In the genomic region with DNA sequence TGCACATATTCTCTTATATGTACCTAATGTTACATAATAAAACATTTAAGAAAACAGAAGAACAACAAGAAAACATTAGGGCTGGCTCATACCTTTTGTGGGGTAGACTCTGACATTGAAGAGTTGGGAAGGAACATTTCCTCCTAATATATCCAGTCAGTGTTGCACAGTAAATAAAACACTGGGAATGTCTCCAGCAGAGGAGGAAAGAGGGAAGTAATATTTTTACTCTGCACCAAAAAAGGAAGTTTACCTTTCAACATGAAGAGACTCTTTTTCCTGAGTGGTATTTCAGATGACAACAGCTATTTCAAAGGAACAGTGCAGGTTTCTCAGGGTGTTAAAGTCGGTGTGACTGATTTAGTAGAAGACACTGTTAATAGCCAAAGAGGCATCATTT, we compare ENCODE assay signal across 19 cellular contexts. TPM values are rescaled to one million over a fixed set of nuclear protein-coding genes. Genes with fewer than 3 reads are reported as not detected.
A peak's percentile ranks its signal among the peaks of the same experiment; 100 is the strongest.
DNase-seq lines count a peak whose midpoint lies in the region; ATAC-seq and TF ChIP-seq lines count a peak whose summit lies in the region.
"Had no signal": no experiment of that assay in that cellular context is flagged by ENCODE, and none has a peak within 500 bp of the region (broad histone marks: within the 10 kb centered on the region; RNA-seq: fewer than 3 reads in every experiment).

No MANE protein-coding gene starts in this region.

- peak overlapping the region; percentile 14 for H3K27ac Mint-ChIP-seq in central memory CD8-positive, alpha-beta T cell (ENCODE audit: low read depth)
- peak overlapping the region; percentile 92 for H3K27ac Mint-ChIP-seq in nephron progenitor cell
- no peak overlapping the region for H3K27ac Mint-ChIP-seq in activated T-helper 1 cell treated with anti-CD3 and anti-CD28 coated beads, Interleukin-12 subunit alpha, Interleukin-12 subunit beta, Interleukin-2, Interleukin-4 antibody, amounts not matched to agents 30 ng/mL and 10 ng/mL and 1 ng/mL, durations not matched to agents 14 hours and 24 hours and 36 hours
- H3K27ac Mint-ChIP-seq: activated naive CD8-positive, alpha-beta T cell treated with anti-CD3 and anti-CD28 coated beads, Interleukin-2, amount 50 U/mL, for 24 hours; natural killer cell had no signal

- no peak for ATAC-seq in left ventricle myocardium superior
- no peak for ATAC-seq in central memory CD8-positive, alpha-beta T cell (replicated peaks; ENCODE audit: extremely low read depth, poor library complexity, severe bottlenecking)
- peak; percentile 53 for ATAC-seq in upper lobe of right lung
- no peak for ATAC-seq in GM19328 (IDR thresholded peaks at IDR 0.05; ENCODE audit: unreplicated experiment)
- no peak for ATAC-seq in HG02885 (IDR thresholded peaks at IDR 0.05; ENCODE audit: poor library complexity, unreplicated experiment)
- ATAC-seq: activated naive CD8-positive, alpha-beta T cell treated with anti-CD3 and anti-CD28 coated beads, Interleukin-2, amount 50 U/mL, for 24 hours; HCT116; natural killer cell had no signal

- H3K27ac ChIP-seq in right atrium auricular region = peak overlapping the region; percentile 80 to 89
- peak overlapping the region; percentile 62 for H3K27ac ChIP-seq in upper lobe of right lung

- H3K36me3 Mint-ChIP-seq in central memory CD8-positive, alpha-beta T cell (ENCODE audit: insufficient read depth) = peaks cover 4% of the 10 kb centered on the region
- peaks cover 5% of the 10 kb centered on the region for H3K36me3 Mint-ChIP-seq in nephron progenitor cell (ENCODE audit: low read depth)
- H3K36me3 Mint-ChIP-seq in activated T-helper 1 cell treated with anti-CD3 and anti-CD28 coated beads, Interleukin-12 subunit alpha, Interleukin-12 subunit beta, Interleukin-2, Interleukin-4 antibody, amounts not matched to agents 30 ng/mL and 10 ng/mL and 1 ng/mL, durations not matched to agents 14 hours and 24 hours and 36 hours (ENCODE audit: low read depth) = no peaks in the 10 kb centered on the region
- H3K36me3 Mint-ChIP-seq: natural killer cell had no signal

- H3K4me3 Mint-ChIP-seq in central memory CD8-positive, alpha-beta T cell = no peak overlapping the region
- no peak overlapping the region for H3K4me3 Mint-ChIP-seq in nephron progenitor cell
- no peak overlapping the region for H3K4me3 Mint-ChIP-seq in activated T-helper 1 cell treated with anti-CD3 and anti-CD28 coated beads, Interleukin-12 subunit alpha, Interleukin-12 subunit beta, Interleukin-2, Interleukin-4 antibody, amounts not matched to agents 30 ng/mL and 10 ng/mL and 1 ng/mL, durations not matched to agents 14 hours and 24 hours and 36 hours
- H3K4me3 Mint-ChIP-seq: activated naive CD8-positive, alpha-beta T cell treated with anti-CD3 and anti-CD28 coated beads, Interleukin-2, amount 50 U/mL, for 24 hours; natural killer cell had no signal

- no peak overlapping the region for H3K4me3 ChIP-seq in right atrium auricular region
- no peak overlapping the region for H3K4me3 ChIP-seq in upper lobe of right lung

- no peaks in the 10 kb centered on the region for H3K27me3 ChIP-seq in right atrium auricular region
- H3K27me3 ChIP-seq in upper lobe of right lung = no peaks in the 10 kb centered on the region

- intact Hi-C loops in left ventricle myocardium superior (cut with micrococcal nuclease) (no loop called here), upper lobe of right lung (cut with DNase I) (no loop called here)
- intact Hi-C loops in activated T-helper 1 cell treated with anti-CD3 and anti-CD28 coated beads, Interleukin-12 subunit alpha, Interleukin-12 subunit beta, Interleukin-2, Interleukin-4 antibody, amounts not matched to agents 30 ng/mL and 10 ng/mL and 1 ng/mL, durations not matched to agents 14 hours and 24 hours and 36 hours (cut with micrococcal nuclease) = no loop called here

- H3K36me3 ChIP-seq in right atrium auricular region (no peaks in the 10 kb centered on the region), upper lobe of right lung (no peaks in the 10 kb centered on the region)

- DNase-seq in right atrium auricular region (ENCODE audit: low spot score) (no peak), left ventricle myocardium superior (no peak), nephron progenitor cell (no peak), upper lobe of right lung (no peak)
- no peak for DNase-seq in central memory CD8-positive, alpha-beta T cell (ENCODE audit: low spot score in 2 of 2)
- DNase-seq in activated T-helper 1 cell treated with anti-CD3 and anti-CD28 coated beads, Interleukin-12 subunit alpha, Interleukin-12 subunit beta, Interleukin-2, Interleukin-4 antibody, amounts not matched to agents 30 ng/mL and 10 ng/mL and 1 ng/mL, durations not matched to agents 14 hours and 24 hours and 36 hours (ENCODE audit: low spot score) = no peak
- DNase-seq: activated CD4-positive, alpha-beta T cell treated with anti-CD3 and anti-CD28 coated beads for 48 hours; activated naive CD8-positive, alpha-beta T cell treated with anti-CD3 and anti-CD28 coated beads, Interleukin-2, amount 50 U/mL, for 24 hours; DMS53; head of caudate nucleus; kidney glomerular epithelial cell; natural killer cell; NCI-H2081 treated with DMSO at 0.1 percent for 48 hours; NCI-H69; stimulated activated naive CD4-positive, alpha-beta T cell; T-helper 2 cell had no signal

- H3K9me3 Mint-ChIP-seq in central memory CD8-positive, alpha-beta T cell = no peaks in the 10 kb centered on the region
- H3K9me3 Mint-ChIP-seq in nephron progenitor cell = no peaks in the 10 kb centered on the region
- H3K9me3 Mint-ChIP-seq in activated T-helper 1 cell treated with anti-CD3 and anti-CD28 coated beads, Interleukin-12 subunit alpha, Interleukin-12 subunit beta, Interleukin-2, Interleukin-4 antibody, amounts not matched to agents 30 ng/mL and 10 ng/mL and 1 ng/mL, durations not matched to agents 14 hours and 24 hours and 36 hours = no peaks in the 10 kb centered on the region
- H3K9me3 Mint-ChIP-seq: activated naive CD8-positive, alpha-beta T cell treated with anti-CD3 and anti-CD28 coated beads, Interleukin-2, amount 50 U/mL, for 24 hours; natural killer cell had no signal

- no peaks in the 10 kb centered on the region for H3K9me3 ChIP-seq in right atrium auricular region
- no peaks in the 10 kb centered on the region for H3K9me3 ChIP-seq in upper lobe of right lung

- TF ChIP-seq CTCF in right atrium auricular region (IDR thresholded peaks at IDR 0.05) (no peak), nephron progenitor cell (IDR thresholded peaks at IDR 0.05) (no peak), upper lobe of right lung (IDR thresholded peaks at IDR 0.05) (no peak)

- H3K4me1 ChIP-seq in right atrium auricular region (peaks cover 0 to 93% of the 10 kb centered on the region in 2 donors), upper lobe of right lung (peaks cover 65% of the 10 kb centered on the region)

- H3K4me1 Mint-ChIP-seq in central memory CD8-positive, alpha-beta T cell = peaks cover 14% of the 10 kb centered on the region
- H3K4me1 Mint-ChIP-seq in nephron progenitor cell = peaks cover 67% of the 10 kb centered on the region
- peaks cover 7% of the 10 kb centered on the region for H3K4me1 Mint-ChIP-seq in activated T-helper 1 cell treated with anti-CD3 and anti-CD28 coated beads, Interleukin-12 subunit alpha, Interleukin-12 subunit beta, Interleukin-2, Interleukin-4 antibody, amounts not matched to agents 30 ng/mL and 10 ng/mL and 1 ng/mL, durations not matched to agents 14 hours and 24 hours and 36 hours (ENCODE audit: low read depth)
- H3K4me1 Mint-ChIP-seq: natural killer cell had no signal

- H3K27me3 Mint-ChIP-seq in central memory CD8-positive, alpha-beta T cell = no peaks in the 10 kb centered on the region
- H3K27me3 Mint-ChIP-seq in nephron progenitor cell (ENCODE audit: low read depth, poor library complexity) = no peaks in the 10 kb centered on the region
- peaks cover 19% of the 10 kb centered on the region for H3K27me3 Mint-ChIP-seq in activated T-helper 1 cell treated with anti-CD3 and anti-CD28 coated beads, Interleukin-12 subunit alpha, Interleukin-12 subunit beta, Interleukin-2, Interleukin-4 antibody, amounts not matched to agents 30 ng/mL and 10 ng/mL and 1 ng/mL, durations not matched to agents 14 hours and 24 hours and 36 hours (ENCODE audit: insufficient read depth)

RNA-seq across cellular contexts. Expression of a gene that starts 31.9 kb away (rescaled TPM):
- total RNA-seq in right atrium auricular region = 10 to 100 TPM; 68.0 to 73.1 TPM
- total RNA-seq in left ventricle myocardium superior = 94.5 TPM
- total RNA-seq in upper lobe of right lung = 54.5 TPM
- 7.0 and 9.3 TPM in 2 replicates for total RNA-seq in activated T-helper 1 cell treated with anti-CD3 and anti-CD28 coated beads, Interleukin-12 subunit alpha, Interleukin-12 subunit beta, Interleukin-2, Interleukin-4 antibody, amounts not matched to agents 30 ng/mL and 10 ng/mL and 1 ng/mL, durations not matched to agents 14 hours and 24 hours and 36 hours
